Comparison of ENCODE assay signal across 30 cellular contexts in the genomic region with DNA sequence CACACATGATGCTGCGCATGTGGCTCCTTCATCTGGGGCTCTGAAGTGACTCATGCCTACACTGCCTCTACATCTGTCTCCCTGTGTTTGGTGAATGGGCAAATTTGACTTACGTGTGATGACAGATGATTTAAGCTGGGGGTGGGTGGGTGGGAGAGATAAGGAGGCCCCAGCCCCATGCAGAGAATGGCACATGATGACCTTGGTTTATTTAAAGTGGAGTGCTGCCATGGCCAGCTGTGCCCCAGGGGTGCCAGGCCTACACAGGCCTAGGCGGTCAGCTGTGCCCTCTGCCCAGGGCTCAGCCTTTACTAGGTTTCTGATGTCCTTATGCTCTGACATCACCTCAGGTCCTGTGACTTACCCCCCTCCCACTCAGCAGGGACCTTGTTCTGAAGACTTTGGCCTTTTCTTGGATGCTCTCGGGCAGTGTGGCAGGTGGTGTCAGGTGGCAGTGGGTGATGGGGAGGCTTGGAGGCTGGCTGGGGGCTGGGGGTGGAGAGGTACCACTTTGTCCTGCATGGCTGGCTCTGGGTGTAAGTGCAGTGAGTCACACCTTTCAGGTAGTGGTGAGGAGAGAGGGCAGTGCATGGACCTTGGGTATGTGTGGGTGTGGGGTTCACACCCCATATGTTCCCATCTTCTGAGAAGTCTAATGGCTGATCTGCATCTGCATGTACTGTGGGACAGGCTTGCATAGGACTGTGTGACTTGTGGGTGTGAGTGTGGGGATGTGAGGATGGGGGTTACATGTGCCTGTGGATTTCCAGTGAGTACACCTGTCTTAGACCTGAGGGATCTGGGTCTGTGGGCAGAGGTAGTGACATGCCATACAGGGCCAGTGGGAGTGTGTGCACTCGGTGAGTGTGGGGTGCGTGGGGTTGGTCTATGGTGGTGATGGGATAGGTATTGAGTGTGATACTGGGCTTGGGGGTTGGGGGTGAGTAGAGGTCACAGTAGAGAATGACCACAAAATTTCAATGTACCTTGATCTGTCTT. TPM values are rescaled to one million over a fixed set of nuclear protein-coding genes. Genes with fewer than 3 reads are reported as not detected.
DNase-seq lines count a peak whose midpoint lies in the region; ATAC-seq, FAIRE-seq and TF ChIP-seq lines count a peak whose summit lies in the region.
"Had no signal": no experiment of that assay in that cellular context is flagged by ENCODE, and none has a peak within 500 bp of the region (broad histone marks: within the 10 kb centered on the region; RNA-seq: fewer than 3 reads in every experiment).

No MANE protein-coding gene starts in this region.

- no peak for DNase-seq in activated naive CD4-positive, alpha-beta T cell treated with anti-CD3 and anti-CD28 coated beads, Interleukin-2, amount 10 ng/mL, durations not matched to agents 7 days and 5 days
- DNase-seq in activated naive CD4-positive, alpha-beta T cell treated with anti-CD3 and anti-CD28 coated beads, Interleukin-2, amount 50 U/mL, for 16 hours, result no peak
- DNase-seq in body of pancreas (peak in 3 of 4 donors; percentile 63 to 71 (median 65)), myocyte (ENCODE audit: low read depth) (peak; percentile 17), type B pancreatic cell (ENCODE audit: extremely low spot score, unreplicated experiment) (no peak), occipital lobe (lab: John Stamatoyannopoulos, UW) (no peak), GM12892 (ENCODE audit: insufficient read length) (no peak)
- DNase-seq: activated CD8-positive, alpha-beta memory T cell treated with anti-CD3 and anti-CD28 coated beads, Interleukin-2, amount 50 U/mL, for 4 hours; activated effector memory CD4-positive, alpha-beta T cell treated with Interleukin-2 at 50 U/mL for 16 hours; adrenal gland; BE2C; cortex of kidney; KBM-7; left cardiac atrium; MM.1S; NCI-H1436 treated with DMSO at 0.1 percent for 48 hours; NCI-H2171 treated with DMSO at 0.1 percent for 48 hours; NCI-H524 treated with DMSO at 0.1 percent for 48 hours; retina; RPMI8226; stimulated activated CD4-positive, alpha-beta T cell treated with anti-CD3 and anti-CD28 coated beads, Interleukin-4, amount 100 ng/mL, for 24 hours; stomach; trophoblast cell; WERI-Rb-1 had no signal

- H3K27me3 Mint-ChIP-seq in activated naive CD4-positive, alpha-beta T cell treated with anti-CD3 and anti-CD28 coated beads, Interleukin-2, amount 10 ng/mL, durations not matched to agents 7 days and 5 days, result peaks cover 31% of the 10 kb centered on the region
- no peaks in the 10 kb centered on the region for H3K27me3 Mint-ChIP-seq in type B pancreatic cell

- H3K36me3 ChIP-seq in body of pancreas (replicated peaks in 1 of 2; ENCODE audit: insufficient read depth in 1 of 2, low read depth in 2 of 2), result no peaks in the 10 kb centered on the region
- H3K36me3 ChIP-seq: adrenal gland, BE2C, HAP-1, stomach, WERI-Rb-1 had no signal

- no peaks in the 10 kb centered on the region for H3K36me3 Mint-ChIP-seq in activated naive CD4-positive, alpha-beta T cell treated with anti-CD3 and anti-CD28 coated beads, Interleukin-2, amount 10 ng/mL, durations not matched to agents 7 days and 5 days
- H3K36me3 Mint-ChIP-seq in type B pancreatic cell, result no peaks in the 10 kb centered on the region

- TF ChIP-seq CTCF in body of pancreas (IDR thresholded peaks at IDR 0.05), result no peak
- TF ChIP-seq CTCF in type B pancreatic cell (conservative IDR thresholded peaks at IDR 0.05), result no peak

- H3K27ac ChIP-seq in body of pancreas, result peak overlapping the region; percentile 4 to 48 (median 33)
- H3K27ac ChIP-seq: adrenal gland, SK-N-MC, stomach, WERI-Rb-1 had no signal

- 61 to 64% methylated on average over 6 of the region's 6 CpGs for WGBS in body of pancreas, 2 donors

- ATAC-seq in body of pancreas (peak; percentile 34), SK-N-SH treated with all-trans-retinoic acid at 6 μM for 48 hours (no peak)
- ATAC-seq: left cardiac atrium had no signal

- no peak overlapping the region for H3K4me3 Mint-ChIP-seq in activated naive CD4-positive, alpha-beta T cell treated with anti-CD3 and anti-CD28 coated beads, Interleukin-2, amount 10 ng/mL, durations not matched to agents 7 days and 5 days
- H3K4me3 Mint-ChIP-seq in type B pancreatic cell, result no peak overlapping the region

- intact Hi-C loops in body of pancreas (cut with DNase I), result no loop called here

- no peaks in the 10 kb centered on the region for H3K9me3 ChIP-seq in body of pancreas
- H3K9me3 ChIP-seq: adrenal gland, BE2C, HAP-1, stomach had no signal

- peaks cover 11% of the 10 kb centered on the region for H3K4me1 Mint-ChIP-seq in activated naive CD4-positive, alpha-beta T cell treated with anti-CD3 and anti-CD28 coated beads, Interleukin-2, amount 10 ng/mL, durations not matched to agents 7 days and 5 days
- peaks cover 46% of the 10 kb centered on the region for H3K4me1 Mint-ChIP-seq in type B pancreatic cell (ENCODE audit: unreplicated experiment)

- TF ChIP-seq POLR2A in body of pancreas (IDR thresholded peaks at IDR 0.05) (no peak), GM12892 (IDR thresholded peaks at IDR 0.05; ENCODE audit: low read depth, low read length) (no peak)

- no peaks in the 10 kb centered on the region for H3K27me3 ChIP-seq in body of pancreas
- H3K27me3 ChIP-seq: adrenal gland, BE2C, stomach had no signal

- H3K4me1 ChIP-seq in body of pancreas, result peaks cover 72% of the 10 kb centered on the region
- H3K4me1 ChIP-seq: adrenal gland, HAP-1 had no signal

- H3K27ac Mint-ChIP-seq in activated naive CD4-positive, alpha-beta T cell treated with anti-CD3 and anti-CD28 coated beads, Interleukin-2, amount 10 ng/mL, durations not matched to agents 7 days and 5 days, result peak overlapping the region; percentile 25
- peak overlapping the region; percentile 75 for H3K27ac Mint-ChIP-seq in type B pancreatic cell

- H3K4me3 ChIP-seq in body of pancreas, result no peak overlapping the region
- H3K4me3 ChIP-seq: adrenal gland, HAP-1, SK-N-MC, stomach had no signal

- no peak for FAIRE-seq in GM12892 (lab: Jason Lieb, UNC)
- FAIRE-seq: bronchial epithelial cell, endometrium, GM18507 had no signal

- CTCF ChIA-PET in activated naive CD4-positive, alpha-beta T cell treated with anti-CD3 and anti-CD28 coated beads, Interleukin-2, amount 10 ng/mL, durations not matched to agents 7 days and 5 days (lab: Charles Lee), result no interaction called here

- H3K9me3 Mint-ChIP-seq in activated naive CD4-positive, alpha-beta T cell treated with anti-CD3 and anti-CD28 coated beads, Interleukin-2, amount 10 ng/mL, durations not matched to agents 7 days and 5 days, result no peaks in the 10 kb centered on the region
- H3K9me3 Mint-ChIP-seq in type B pancreatic cell, result no peaks in the 10 kb centered on the region

TF ChIP-seq in SK-N-SH treated with all-trans-retinoic acid at 6 μM for 48 hours, 23 proteins besides CTCF, POLR2A, EP300 and RAD21:
- TF ChIP-seq RARB (CRISPR knock-in tag; IDR thresholded peaks at IDR 0.05) (no peak), PPARA (CRISPR knock-in tag; IDR thresholded peaks at IDR 0.05; ENCODE audit: borderline replicate concordance) (no peak)

RNA-seq across cellular contexts. Expression of gene VEGFA, which starts 41.4 kb away (rescaled TPM):
- total RNA-seq in body of pancreas (100 to 1,000 TPM in 1 of 2 donors, 10 to 100 TPM in 1; 84.8 to 272 TPM), myocyte (44.1 and 57.0 TPM in 2 replicates), type B pancreatic cell (ENCODE audit: low replicate concordance) (102 and 136 TPM in 2 replicates), occipital lobe (32.3 TPM)
- polyA plus RNA-seq in myocyte (2012), result 163 TPM
- polyA plus RNA-seq in GM12892 (2012; ENCODE audit: missing spikeins), result 66.3 TPM

Comparison
In these comparisons a context has a peak if more than half of its experiments do, and no peak if none do; other contexts are left out.
1. DNase-seq: peak in body of pancreas (3 of 4) and myocyte (single experiment); none in activated naive CD4-positive, alpha-beta T cell treated with anti-CD3 and anti-CD28 coated beads, Interleukin-2, amount 10 ng/mL, durations not matched to agents 7 days and 5 days (single experiment), activated naive CD4-positive, alpha-beta T cell treated with anti-CD3 and anti-CD28 coated beads, Interleukin-2, amount 50 U/mL, for 16 hours (single experiment), type B pancreatic cell (single experiment), occipital lobe (single experiment) and GM12892 (single experiment).